In genomic region chr4:83019794-83020497, GRCh38 we compare ENCODE assay signal across 16 cellular contexts. TPM values are rescaled to one million over a fixed set of nuclear protein-coding genes. Genes with fewer than 3 reads are reported as not detected.
DNase-seq lines count a peak whose midpoint lies in the region; ATAC-seq, FAIRE-seq and TF ChIP-seq lines count a peak whose summit lies in the region.
"Had no signal": no experiment of that assay in that cellular context is flagged by ENCODE, and none has a peak within 500 bp of the region (broad histone marks: within the 10 kb centered on the region; RNA-seq: fewer than 3 reads in every experiment).

No MANE protein-coding gene starts in this region.

- DNase-seq in GM13976 (ENCODE audit: low spot score) (peak; percentile 33), GM12878 (ENCODE audit: low read depth, low spot score) (no peak), NCI-H128 (lab: John Stamatoyannopoulos, UW; ENCODE audit: unreplicated experiment) (no peak), mesenteric fat pad (ENCODE audit: low spot score) (no peak), ecto neural progenitor cell (ENCODE audit: low spot score) (no peak)
- no peak for DNase-seq in stimulated activated CD4-positive, alpha-beta T cell treated with anti-CD3 and anti-CD28 coated beads, Interleukin-4, amount 100 ng/mL, for 24 hours
- DNase-seq: activated gamma-delta T cell, kidney glomerular epithelial cell, MG63, spleen had no signal

- RAD21 ChIA-PET in GM12878 (lab: Charles Lee; ENCODE audit: unreplicated experiment): interaction anchor here (0.7 kb wide), 1 partner anchor 232 kb away, joined by 4 read pairs; no protein-coding TSS in a partner anchor

- 14% methylated on average over 3 of the region's 3 CpGs for WGBS in GM12878 (ENCODE audit: insufficient coverage, insufficient replicate concordance, low lambda C conversion rate, missing lambda C conversion rate)

- TF ChIP-seq CTCF in GM13976 (IDR thresholded peaks at IDR 0.05; ENCODE audit: borderline replicate concordance, control extremely low read depth, extremely low read depth, insufficient read depth, missing control alignments) (no peak), GM12878 (IDR thresholded peaks at IDR 0.05 in 2 of 3, conservative IDR thresholded peaks at IDR 0.05 in 1 of 3; ENCODE audit: control insufficient read depth in 2 of 3, extremely low read depth in 1 of 3, insufficient read depth in 1 of 3, low read depth in 3 of 3, low read length in 3 of 3) (no peak)

- in situ Hi-C loops in GM13976 (cut with MboI; ENCODE audit: low sequenced_read_pairs, unreplicated experiment) (loop anchor here (25.0 kb wide), 1 partner anchor 558 kb away; no protein-coding TSS in a partner anchor), GM12878 (cut with MboI) (no loop called here)

- H2AFZ ChIP-seq in GM12878 (ENCODE audit: control insufficient read depth, low read depth, low read length): peak overlapping the region; percentile 17; the same call in 1 of the 2 replicates

- peaks cover 3% of the 10 kb centered on the region for H3K4me1 ChIP-seq in GM12878 (ENCODE audit: control insufficient read depth, insufficient read depth, low read length)

- no peak overlapping the region for H3K9ac ChIP-seq in GM12878 (ENCODE audit: control insufficient read depth, insufficient read depth, low read length)

- intact Hi-C loops in GM12878 (cut with micrococcal nuclease; ENCODE audit: unreplicated experiment): loop anchor here (10.0 kb wide), 1 partner anchor 585 kb away; the partner anchor contains the start of genes ENOPH1 and HNRNPDL

- no peak for TF ChIP-seq RAD21 in GM12878 (IDR thresholded peaks at IDR 0.05; ENCODE audit: insufficient read depth, low read depth, low read length)

- peaks cover 5% of the 10 kb centered on the region; the same call in 2 of the 3 replicates for H3K9me3 ChIP-seq in GM12878 (replicated peaks; ENCODE audit: control insufficient read depth, insufficient read depth, low read length)
- H3K9me3 ChIP-seq: thoracic aorta had no signal

- ATAC-seq in GM21528 (IDR thresholded peaks at IDR 0.05; ENCODE audit: low FRiP score, unreplicated experiment): peak; percentile 67
- ATAC-seq in HG03442 (IDR thresholded peaks at IDR 0.05; ENCODE audit: unreplicated experiment): peak; percentile 85
- ATAC-seq in GM12878: peak; percentile 85
- ATAC-seq: Right ventricle myocardium inferior had no signal

- no peaks in the 10 kb centered on the region for H4K20me1 ChIP-seq in GM12878 (ENCODE audit: control insufficient read depth, insufficient read depth)

- TF ChIP-seq POLR2A in GM12878 (IDR thresholded peaks at IDR 0.05; ENCODE audit: low read depth, low read length): no peak

- no peak overlapping the region for H3K27ac ChIP-seq in GM12878 (ENCODE audit: control insufficient read depth, insufficient read depth)
- H3K27ac ChIP-seq: spleen, thoracic aorta had no signal

- no peaks in the 10 kb centered on the region for H3K27me3 ChIP-seq in GM12878 (replicated peaks in 1 of 2; ENCODE audit: control insufficient read depth in 2 of 2, insufficient read depth in 2 of 2, low read length in 1 of 2)
- H3K27me3 ChIP-seq: MG63, spleen had no signal

- H3K4me3 ChIP-seq in GM12878: no peak overlapping the region
- H3K4me3 ChIP-seq: MG63, spleen, thoracic aorta had no signal

- POLR2A ChIA-PET in GM12878 (lab: Charles Lee): interaction anchor here (0.7 to 1.0 kb wide), 2 partner anchors 15 to 49 kb away, joined by 3 to 5 read pairs; partner anchors contain the start of gene COPS4

- H3K4me2 ChIP-seq in GM12878 (ENCODE audit: control insufficient read depth, insufficient read depth): 0 out of 2 replicates have a peak overlapping the region, but pooled peaks have one; percentile 17

- peak; percentile 71 for FAIRE-seq in GM12878 (lab: Jason Lieb, UNC)
- FAIRE-seq: H1, HTR-8/SVneo had no signal

- no peak for TF ChIP-seq EP300 in GM12878 (IDR thresholded peaks at IDR 0.05; ENCODE audit: borderline replicate concordance in 1 of 2, control insufficient read depth in 1 of 2, low read depth in 2 of 2, low read length in 2 of 2)

- no TSS peak for BruUV-seq in GM12878 (replicated peaks; lab: Mats Ljungman, UMichigan)

- SMC1A ChIA-PET in GM12878 (lab: Charles Lee; ENCODE audit: uncharacterized antibody, unreplicated experiment): interaction anchor here (0.6 to 1.0 kb wide), 3 partner anchors 14 to 189 kb away, joined by 3 to 4 read pairs (median 3); no protein-coding TSS in a partner anchor

- H3K36me3 ChIP-seq in GM12878 (ENCODE audit: control insufficient read depth in 2 of 2, insufficient read depth in 2 of 2, low read length in 1 of 2): no peaks in the 10 kb centered on the region
- H3K36me3 ChIP-seq: MG63, spleen, thoracic aorta had no signal

- CTCF ChIA-PET in GM12878 (lab: Yijun Ruan, JAX): interaction anchor here (0.7 kb wide), 1 partner anchor 261 kb away, joined by 3 read pairs; no protein-coding TSS in a partner anchor

- H3K79me2 ChIP-seq in GM12878 (ENCODE audit: control insufficient read depth, insufficient read depth, low read length): no peaks in the 10 kb centered on the region

TF ChIP-seq in GM12878, 131 proteins besides CTCF, POLR2A, EP300 and RAD21:
- TF ChIP-seq ATF2 (IDR thresholded peaks at IDR 0.05; ENCODE audit: low read length): 0 out of 2 replicates have a peak, but pooled peaks have one; percentile 20
- TF ChIP-seq CREM (IDR thresholded peaks at IDR 0.05; ENCODE audit: low read depth): 0 out of 2 replicates have a peak, but pooled peaks have one; percentile 25
- no peak for TF ChIP-seq IRF3 (IDR thresholded peaks at IDR 0.05)
- TF ChIP-seq NFIC (IDR thresholded peaks at IDR 0.05; ENCODE audit: low read depth, low read length): peak; percentile 62
- TF ChIP-seq JUNB (IDR thresholded peaks at IDR 0.05): peak; percentile 66
- peak; percentile 91 for TF ChIP-seq RUNX3 (IDR thresholded peaks at IDR 0.05; ENCODE audit: low read length)

RNA-seq across cellular contexts. Expression of gene LIN54, which starts 9.3 kb away (rescaled TPM):
- 20.8 and 21.2 TPM in 2 replicates for total RNA-seq in GM12878 (2013; cell fraction: nucleolus; rRNA removed)
- total RNA-seq in GM12878 (2014; rRNA removed): 16.3 and 18.6 TPM in 2 replicates
- 17.3 and 19.0 TPM in 2 replicates for total RNA-seq in GM12878 (2014; rRNA removed; fragmentation: Illumina TruSeq; extraction: Trizol)
- total RNA-seq in GM12878 (2021): 13.1 and 14.5 TPM in 2 replicates
- 1.7 TPM for polyA plus RNA-seq in GM12878 (2011; ENCODE audit: low read depth)
- polyA plus RNA-seq in GM12878 (2011; rRNA removed): 20.4 and 24.2 TPM in 2 replicates
- polyA plus RNA-seq in GM12878 (2011; cell fraction: cytosol; rRNA removed): 12.2 and 14.1 TPM in 2 replicates
- polyA plus RNA-seq in GM12878 (2011; cell fraction: nucleus; rRNA removed): 7.6 and 8.2 TPM in 2 replicates
- 3.2 and 5.3 TPM in 2 replicates for polyA plus RNA-seq in GM12878 (2012)
- polyA plus RNA-seq in GM12878 (2014; fragmentation: Illumina TruSeq; extraction: Trizol): 13.9 and 16.1 TPM in 2 replicates
- 1 to 10 TPM; 1.5 to 2.0 TPM for polyA plus RNA-seq in GM12878 (2014; fragmentation: Nextera tagmentation; extraction: Ambion mirVana)
- 7.8 and 8.8 TPM in 2 replicates for polyA plus RNA-seq in GM12878 (2014; rRNA removed)
- 10 to 100 TPM in 1 of 2 experiments, 1 to 10 TPM in 1; 9.6 to 10.5 TPM for polyA plus RNA-seq in GM12878 (2016; fragmentation: Nextera tagmentation; extraction: Ambion mirVana)
- polyA minus RNA-seq in GM12878 (2011; rRNA and poly(A)+ RNA removed): 49.2 and 64.7 TPM in 2 replicates
- polyA minus RNA-seq in GM12878 (2011; cell fraction: cytosol; rRNA and poly(A)+ RNA removed): 14.7 and 17.7 TPM in 2 replicates
- polyA minus RNA-seq in GM12878 (2011; cell fraction: nucleus; rRNA and poly(A)+ RNA removed): 14.6 and 22.1 TPM in 2 replicates
- 8.1 TPM for total RNA-seq in mesenteric fat pad

RNA-seq across cellular contexts. Expression of gene COPS4, which starts 15.0 kb away (rescaled TPM):
- total RNA-seq in GM12878 (2013; cell fraction: nucleolus; rRNA removed): 21.9 and 26.4 TPM in 2 replicates
- total RNA-seq in GM12878 (2014; rRNA removed): 54.6 and 65.1 TPM in 2 replicates
- total RNA-seq in GM12878 (2014; rRNA removed; fragmentation: Illumina TruSeq; extraction: Trizol): 59.6 and 63.4 TPM in 2 replicates
- total RNA-seq in GM12878 (2021): 34.2 and 35.5 TPM in 2 replicates
- polyA plus RNA-seq in GM12878 (2011; ENCODE audit: low read depth): 32.4 TPM
- polyA plus RNA-seq in GM12878 (2011; rRNA removed): 55.2 and 76.7 TPM in 2 replicates
- 38.9 and 59.8 TPM in 2 replicates for polyA plus RNA-seq in GM12878 (2011; cell fraction: cytosol; rRNA removed)
- 27.6 and 32.8 TPM in 2 replicates for polyA plus RNA-seq in GM12878 (2011; cell fraction: nucleus; rRNA removed)
- polyA plus RNA-seq in GM12878 (2012): 37.5 and 45.6 TPM in 2 replicates
- 73.8 and 95.4 TPM in 2 replicates for polyA plus RNA-seq in GM12878 (2014; fragmentation: Illumina TruSeq; extraction: Trizol)
- 100 to 1,000 TPM; 112 to 159 TPM for polyA plus RNA-seq in GM12878 (2014; fragmentation: Nextera tagmentation; extraction: Ambion mirVana)
- 45.2 and 59.6 TPM in 2 replicates for polyA plus RNA-seq in GM12878 (2014; rRNA removed)
- polyA plus RNA-seq in GM12878 (2016; fragmentation: Nextera tagmentation; extraction: Ambion mirVana): 10 to 100 TPM; 79.9 to 89.3 TPM
- 35.3 and 55.5 TPM in 2 replicates for polyA minus RNA-seq in GM12878 (2011; rRNA and poly(A)+ RNA removed)
- 7.6 and 10.0 TPM in 2 replicates for polyA minus RNA-seq in GM12878 (2011; cell fraction: cytosol; rRNA and poly(A)+ RNA removed)
- 10.5 and 20.9 TPM in 2 replicates for polyA minus RNA-seq in GM12878 (2011; cell fraction: nucleus; rRNA and poly(A)+ RNA removed)
- 31.3 TPM for total RNA-seq in mesenteric fat pad
